23 cellular contexts compared by ENCODE assay signal in the genomic region with DNA sequence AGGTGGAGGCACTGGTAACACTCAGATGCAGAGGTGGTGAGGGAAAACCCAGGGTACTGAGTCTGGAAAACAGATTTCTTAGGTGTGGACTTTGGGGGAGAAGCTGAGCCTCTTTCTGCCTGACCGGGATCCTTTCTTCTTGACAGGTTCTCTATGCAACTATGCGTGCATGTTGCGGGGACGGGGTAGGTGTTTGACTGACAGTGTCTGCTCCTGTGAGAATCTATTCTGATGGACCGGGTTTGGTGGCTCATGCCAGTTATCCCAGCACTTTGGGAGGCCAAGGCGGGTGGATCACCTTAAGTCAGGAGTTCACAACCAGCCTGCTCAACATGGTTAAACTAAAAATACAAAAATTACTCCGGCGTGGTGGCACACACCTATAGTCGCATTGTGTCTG. TPM values are rescaled to one million over a fixed set of nuclear protein-coding genes. Genes with fewer than 3 reads are reported as not detected.
A peak's percentile ranks its signal among the peaks of the same experiment; 100 is the strongest.
DNase-seq lines count a peak whose midpoint lies in the region; ATAC-seq and TF ChIP-seq lines count a peak whose summit lies in the region.
"Had no signal": no experiment of that assay in that cellular context is flagged by ENCODE, and none has a peak within 500 bp of the region (broad histone marks: within the 10 kb centered on the region; RNA-seq: fewer than 3 reads in every experiment).

No MANE protein-coding gene starts in this region.

- H4K91ac ChIP-seq in H9 (ENCODE audit: insufficient read length, low read depth, low read length): no peak overlapping the region

- no peak overlapping the region for H3K4me3 ChIP-seq in CD4-positive, alpha-beta memory T cell (ENCODE audit: low read length in 2 of 2)
- H3K4me3 ChIP-seq in esophagus squamous epithelium: no peak overlapping the region
- H3K4me3 ChIP-seq: GM12878, heart right ventricle, prostate gland, testis had no signal

- no peak for ATAC-seq in activated naive CD8-positive, alpha-beta T cell treated with anti-CD3 and anti-CD28 coated beads, Interleukin-2, amount 10 ng/mL, durations not matched to agents 7 days and 5 days (ENCODE audit: low read depth)
- no peak for ATAC-seq in GM18861 (IDR thresholded peaks at IDR 0.05; ENCODE audit: unreplicated experiment)
- ATAC-seq: GM12878; heart right ventricle; left lobe of liver; stimulated activated memory B cell treated with anti-CD40 and anti-IgM and Interleukin-4, amounts not matched to agents 10 μg/mL and 1 μg/mL and 100 μg/mL, for 72 hours had no signal

- no peak overlapping the region for H3K56ac ChIP-seq in H9 (ENCODE audit: insufficient read length, low read depth, low read length)

- H3K36me3 ChIP-seq in CD4-positive, alpha-beta memory T cell (ENCODE audit: insufficient read depth, low read length): no peaks in the 10 kb centered on the region
- H3K36me3 ChIP-seq in esophagus squamous epithelium: no peaks in the 10 kb centered on the region
- H3K36me3 ChIP-seq: heart right ventricle, prostate gland had no signal

- no peak overlapping the region for H4K8ac ChIP-seq in H9 (replicated peaks; ENCODE audit: insufficient read length, low read depth, low read length)

- H3K79me2 ChIP-seq in H9 (ENCODE audit: insufficient read depth, low read length): no peaks in the 10 kb centered on the region

- no peak overlapping the region for H3T11ph ChIP-seq in H9 (ENCODE audit: low read length)

- no CpG with 5 or more reads among the region's 9 CpGs for WGBS in H9 (ENCODE audit: extremely low coverage, insufficient read length, low lambda C conversion rate)
- WGBS in esophagus squamous epithelium, 2 donors: 86 to 91% methylated on average over 8 of the region's 9 CpGs

- TF ChIP-seq CTCF in H9 (conservative IDR thresholded peaks at IDR 0.05): no peak
- TF ChIP-seq CTCF in nephron progenitor cell (IDR thresholded peaks at IDR 0.05): no peak
- no peak for TF ChIP-seq CTCF in esophagus squamous epithelium (IDR thresholded peaks at IDR 0.05)

- CTCF ChIA-PET in CD4-positive, alpha-beta memory T cell (lab: Charles Lee; ENCODE audit: partially characterized antibody): interaction anchor here (1.2 to 35.9 kb wide), 6 partner anchors 9 to 63 kb away, joined by 3 to 1094 read pairs (median 6); partner anchors contain the start of genes HM13 and ID1

- H3K23ac ChIP-seq in H9 (ENCODE audit: insufficient read length, low read depth, low read length): no peak overlapping the region

- no peak overlapping the region for H3K27ac ChIP-seq in CD4-positive, alpha-beta memory T cell (ENCODE audit: low read depth, low read length)
- H3K27ac ChIP-seq in H9 (ENCODE audit: insufficient read length, low read depth, low read length) (no peak overlapping the region), esophagus squamous epithelium (no peak overlapping the region)
- H3K27ac ChIP-seq: heart right ventricle, prostate gland, testis had no signal

- H4K5ac ChIP-seq in H9 (ENCODE audit: insufficient read length, low read depth, low read length): no peak overlapping the region

- POLR2A ChIA-PET in CD4-positive, alpha-beta memory T cell (lab: Charles Lee; ENCODE audit: partially characterized antibody): interaction anchor here (1.2 kb wide), 1 partner anchor 17 kb away, joined by 3 read pairs; no protein-coding TSS in a partner anchor
- POLR2A ChIA-PET in activated naive CD8-positive, alpha-beta T cell treated with anti-CD3 and anti-CD28 coated beads, Interleukin-2, amount 10 ng/mL, durations not matched to agents 7 days and 5 days (lab: Charles Lee): interaction anchor here (0.6 to 1.9 kb wide), 6 partner anchors 10 to 99 kb away, joined by 3 to 9 read pairs (median 5); partner anchors contain the start of gene ID1

- H2BK20ac ChIP-seq in H9 (ENCODE audit: low read depth, low read length, poor library complexity, severe bottlenecking): no peak overlapping the region

- H2AK5ac ChIP-seq in H9 (ENCODE audit: insufficient read length, low read length): no peak overlapping the region

- peak overlapping the region; percentile 27 for H3K18ac ChIP-seq in H9 (ENCODE audit: insufficient read length, low read depth, low read length)

- H4K20me1 ChIP-seq in H9 (ENCODE audit: control insufficient read depth, insufficient read depth, insufficient read length): no peaks in the 10 kb centered on the region

- H2BK15ac ChIP-seq in H9 (ENCODE audit: low read depth, low read length): no peak overlapping the region

- H3K9me3 ChIP-seq in CD4-positive, alpha-beta memory T cell (ENCODE audit: control insufficient read depth in 1 of 2, low read length in 2 of 2): no peaks in the 10 kb centered on the region
- H3K9me3 ChIP-seq in H9 (ENCODE audit: control insufficient read depth, low read depth, low read length) (no peaks in the 10 kb centered on the region), esophagus squamous epithelium (no peaks in the 10 kb centered on the region)
- H3K9me3 ChIP-seq: heart right ventricle, prostate gland, testis had no signal

- H2AFZ ChIP-seq in H9 (ENCODE audit: low read length): no peak overlapping the region

- peaks cover 0 to 1% of the 10 kb centered on the region in 2 donors for H3K27me3 Mint-ChIP-seq in CD4-positive, alpha-beta memory T cell
- H3K27me3 Mint-ChIP-seq in H9 (ENCODE audit: low read depth) (no peaks in the 10 kb centered on the region; the same call in 1 of the 2 replicates), nephron progenitor cell (ENCODE audit: low read depth, poor library complexity) (peaks cover 4% of the 10 kb centered on the region)
- H3K27me3 Mint-ChIP-seq in activated naive CD8-positive, alpha-beta T cell treated with anti-CD3 and anti-CD28 coated beads, Interleukin-2, amount 10 ng/mL, durations not matched to agents 7 days and 5 days: no peaks in the 10 kb centered on the region
- H3K27me3 Mint-ChIP-seq: stimulated activated memory B cell treated with anti-CD40 and anti-IgM and Interleukin-4, amounts not matched to agents 10 μg/mL and 1 μg/mL and 100 μg/mL, for 72 hours had no signal

- peaks cover 12% of the 10 kb centered on the region for H3K4me1 ChIP-seq in CD4-positive, alpha-beta memory T cell (ENCODE audit: insufficient read depth, low read length)
- H3K4me1 ChIP-seq in H9 (ENCODE audit: insufficient read depth, low read length) (no peaks in the 10 kb centered on the region), esophagus squamous epithelium (peaks cover 10 to 18% (median 14%) of the 10 kb centered on the region in 3 donors)

- peak overlapping the region in 1 of 8 donors; percentile 48 for H3K4me3 Mint-ChIP-seq in CD4-positive, alpha-beta memory T cell
- no peak overlapping the region for H3K4me3 Mint-ChIP-seq in H9
- peak overlapping the region; percentile 35 for H3K4me3 Mint-ChIP-seq in activated naive CD8-positive, alpha-beta T cell treated with anti-CD3 and anti-CD28 coated beads, Interleukin-2, amount 10 ng/mL, durations not matched to agents 7 days and 5 days
- H3K4me3 Mint-ChIP-seq in nephron progenitor cell: no peak overlapping the region
- H3K4me3 Mint-ChIP-seq: activated CD4-positive, alpha-beta T cell treated with anti-CD3 and anti-CD28 coated beads, Interleukin-2, amount 10 ng/mL, durations not matched to agents 24 days and 14 days; HFFc6; stimulated activated memory B cell treated with anti-CD40 and anti-IgM and Interleukin-4, amounts not matched to agents 10 μg/mL and 1 μg/mL and 100 μg/mL, for 72 hours had no signal

- peak overlapping the region in 4 of 7 donors; percentile 15 to 86 (median 46) for H3K27ac Mint-ChIP-seq in CD4-positive, alpha-beta memory T cell
- peak overlapping the region in 2 of 3 experiments; percentile 53 to 62; a peak in 5 of 7 replicates for H3K27ac Mint-ChIP-seq in H9
- no peak overlapping the region for H3K27ac Mint-ChIP-seq in activated naive CD8-positive, alpha-beta T cell treated with anti-CD3 and anti-CD28 coated beads, Interleukin-2, amount 10 ng/mL, durations not matched to agents 7 days and 5 days
- H3K27ac Mint-ChIP-seq in nephron progenitor cell: peak overlapping the region; percentile 77
- H3K27ac Mint-ChIP-seq: activated CD4-positive, alpha-beta T cell treated with anti-CD3 and anti-CD28 coated beads, Interleukin-2, amount 10 ng/mL, durations not matched to agents 24 days and 14 days; activated T-helper 2 cell treated with anti-CD3 and anti-CD28 coated beads, Interferon-gamma antibody, Interleukin-2, Interleukin-4, amounts not matched to agents 10 μg/mL and 5 μg/mL and 100 μg/mL, durations not matched to agents 14 hours and 24 hours and 36 hours; HFFc6; stimulated activated memory B cell treated with anti-CD40 and anti-IgM and Interleukin-4, amounts not matched to agents 10 μg/mL and 1 μg/mL and 100 μg/mL, for 72 hours had no signal

- no peak overlapping the region for H3K4ac ChIP-seq in H9 (ENCODE audit: low read depth, low read length)

- DNase-seq in CD4-positive, alpha-beta memory T cell: no peak
- DNase-seq in H9: no peak
- DNase-seq in activated naive CD8-positive, alpha-beta T cell treated with anti-CD3 and anti-CD28 coated beads, Interleukin-2, amount 10 ng/mL, durations not matched to agents 7 days and 5 days: no peak
- DNase-seq in nephron progenitor cell: no peak
- DNase-seq in esophagus squamous epithelium (lab: John Stamatoyannopoulos, UW): no peak
- DNase-seq in UCSD-AML1 (lab: John Stamatoyannopoulos, UW; ENCODE audit: unreplicated experiment): no peak
- DNase-seq: DMS79 treated with DMSO at 0.1 percent for 48 hours; heart right ventricle; HFFc6; NCI-H1092; NCI-H2029; NCI-H345; NCI-H82; SHP77 treated with DMSO at 0.1 percent for 48 hours; stimulated activated CD4-positive, alpha-beta T cell treated with anti-CD3 and anti-CD28 coated beads, Interleukin-2, amount 100 ng/mL, for 24 hours had no signal

- no peaks in the 10 kb centered on the region for H3K79me1 ChIP-seq in H9 (ENCODE audit: insufficient read depth, low read depth, low read length, poor library complexity, severe bottlenecking)

- peaks cover 0 to 3% (median 0%) of the 10 kb centered on the region in 8 donors for H3K9me3 Mint-ChIP-seq in CD4-positive, alpha-beta memory T cell
- H3K9me3 Mint-ChIP-seq in H9 (peaks cover 2 to 3% of the 10 kb centered on the region in 2 experiments; a peak in 2 of 5 replicates), nephron progenitor cell (no peaks in the 10 kb centered on the region)
- H3K9me3 Mint-ChIP-seq in activated naive CD8-positive, alpha-beta T cell treated with anti-CD3 and anti-CD28 coated beads, Interleukin-2, amount 10 ng/mL, durations not matched to agents 7 days and 5 days: no peaks in the 10 kb centered on the region
- H3K9me3 Mint-ChIP-seq: activated CD4-positive, alpha-beta T cell treated with anti-CD3 and anti-CD28 coated beads, Interleukin-2, amount 10 ng/mL, durations not matched to agents 24 days and 14 days; activated T-helper 2 cell treated with anti-CD3 and anti-CD28 coated beads, Interferon-gamma antibody, Interleukin-2, Interleukin-4, amounts not matched to agents 10 μg/mL and 5 μg/mL and 100 μg/mL, durations not matched to agents 14 hours and 24 hours and 36 hours; stimulated activated memory B cell treated with anti-CD40 and anti-IgM and Interleukin-4, amounts not matched to agents 10 μg/mL and 1 μg/mL and 100 μg/mL, for 72 hours had no signal

- peaks cover 5% of the 10 kb centered on the region for H3K23me2 ChIP-seq in H9 (ENCODE audit: insufficient read length, low read depth, low read length, poor library complexity, severe bottlenecking)

- peaks cover 10 to 21% (median 13%) of the 10 kb centered on the region in 4 donors for H3K4me1 Mint-ChIP-seq in CD4-positive, alpha-beta memory T cell
- H3K4me1 Mint-ChIP-seq in H9 (peaks cover 54 to 59% of the 10 kb centered on the region in 2 experiments), nephron progenitor cell (peaks cover 58% of the 10 kb centered on the region)
- H3K4me1 Mint-ChIP-seq in activated naive CD8-positive, alpha-beta T cell treated with anti-CD3 and anti-CD28 coated beads, Interleukin-2, amount 10 ng/mL, durations not matched to agents 7 days and 5 days: peaks cover 18% of the 10 kb centered on the region

- no peak overlapping the region for H3K4me2 ChIP-seq in H9 (ENCODE audit: insufficient read depth, insufficient read length, low read length)

- H2BK120ac ChIP-seq in H9 (ENCODE audit: low read depth, low read length, poor library complexity, severe bottlenecking): no peak overlapping the region

- H3K9ac ChIP-seq in H9 (ENCODE audit: extremely low read depth, insufficient read length, low read length): no peak overlapping the region

- no peaks in the 10 kb centered on the region for H3K27me3 ChIP-seq in CD4-positive, alpha-beta memory T cell (ENCODE audit: insufficient read depth, low read length)
- H3K27me3 ChIP-seq in H9 (ENCODE audit: insufficient read depth, low read length) (no peaks in the 10 kb centered on the region), esophagus squamous epithelium (no peaks in the 10 kb centered on the region)
- H3K27me3 ChIP-seq: heart right ventricle, testis had no signal

- 0 out of 2 replicates have a peak overlapping the region, but pooled peaks have one; percentile 41 for H3K14ac ChIP-seq in H9 (ENCODE audit: insufficient read depth, low read length)

- no peak for TF ChIP-seq POLR2A in esophagus squamous epithelium (IDR thresholded peaks at IDR 0.05)

- intact Hi-C loops in CD4-positive, alpha-beta memory T cell (cut with micrococcal nuclease): no loop called here
- intact Hi-C loops in esophagus squamous epithelium (cut with DNase I): no loop called here

- H2BK12ac ChIP-seq in H9 (ENCODE audit: insufficient read length, low read depth, low read length): no peak overlapping the region

- peaks cover 0 to 2% of the 10 kb centered on the region in 2 donors for H3K36me3 Mint-ChIP-seq in CD4-positive, alpha-beta memory T cell
- H3K36me3 Mint-ChIP-seq in H9 (ENCODE audit: insufficient read depth in 1 of 3, low read depth in 3 of 3): peaks cover 7 to 21% (median 13%) of the 10 kb centered on the region in 3 experiments
- no peaks in the 10 kb centered on the region for H3K36me3 Mint-ChIP-seq in activated naive CD8-positive, alpha-beta T cell treated with anti-CD3 and anti-CD28 coated beads, Interleukin-2, amount 10 ng/mL, durations not matched to agents 7 days and 5 days
- peaks cover 19% of the 10 kb centered on the region for H3K36me3 Mint-ChIP-seq in nephron progenitor cell (ENCODE audit: low read depth)
- H3K36me3 Mint-ChIP-seq: stimulated activated memory B cell treated with anti-CD40 and anti-IgM and Interleukin-4, amounts not matched to agents 10 μg/mL and 1 μg/mL and 100 μg/mL, for 72 hours had no signal

- no peak overlapping the region for H2BK5ac ChIP-seq in H9 (ENCODE audit: insufficient read length, low read length)

RNA-seq across cellular contexts. Expression of gene ID1, which starts 27.9 kb away (rescaled TPM):
- under 1 TPM in 1 of 2 experiments, not detected in 1; 0.50 TPM for total RNA-seq in CD4-positive, alpha-beta memory T cell
- 1 to 10 TPM in 1 of 2 donors, under 1 TPM in 1; 0.49 to 1.4 TPM for polyA plus RNA-seq in CD4-positive, alpha-beta memory T cell
- total RNA-seq in H9 (2021) (355 and 360 TPM in 2 replicates), esophagus squamous epithelium (100 to 1,000 TPM; 422 to 839 (median 555) TPM)
- total RNA-seq in activated naive CD8-positive, alpha-beta T cell treated with anti-CD3 and anti-CD28 coated beads, Interleukin-2, amount 10 ng/mL, durations not matched to agents 7 days and 5 days: 1 to 10 TPM in 1 of 2 experiments, under 1 TPM in 1; 0.72 to 1.2 TPM

Comparison
In these comparisons a context has a peak if more than half of its experiments do, and no peak if none do; other contexts are left out.
1. RNA of gene ID1, which starts 27.9 kb away (total RNA-seq): 422 to 839 TPM in esophagus squamous epithelium and 355 to 360 TPM in H9; 0.72 to 1.2 TPM in activated naive CD8-positive, alpha-beta T cell treated with anti-CD3 and anti-CD28 coated beads, Interleukin-2, amount 10 ng/mL, durations not matched to agents 7 days and 5 days and 0.50 TPM in CD4-positive, alpha-beta memory T cell; every median in the first group is over 100 times any median in the second.